11 cellular contexts compared by ENCODE assay signal in the genomic region with DNA sequence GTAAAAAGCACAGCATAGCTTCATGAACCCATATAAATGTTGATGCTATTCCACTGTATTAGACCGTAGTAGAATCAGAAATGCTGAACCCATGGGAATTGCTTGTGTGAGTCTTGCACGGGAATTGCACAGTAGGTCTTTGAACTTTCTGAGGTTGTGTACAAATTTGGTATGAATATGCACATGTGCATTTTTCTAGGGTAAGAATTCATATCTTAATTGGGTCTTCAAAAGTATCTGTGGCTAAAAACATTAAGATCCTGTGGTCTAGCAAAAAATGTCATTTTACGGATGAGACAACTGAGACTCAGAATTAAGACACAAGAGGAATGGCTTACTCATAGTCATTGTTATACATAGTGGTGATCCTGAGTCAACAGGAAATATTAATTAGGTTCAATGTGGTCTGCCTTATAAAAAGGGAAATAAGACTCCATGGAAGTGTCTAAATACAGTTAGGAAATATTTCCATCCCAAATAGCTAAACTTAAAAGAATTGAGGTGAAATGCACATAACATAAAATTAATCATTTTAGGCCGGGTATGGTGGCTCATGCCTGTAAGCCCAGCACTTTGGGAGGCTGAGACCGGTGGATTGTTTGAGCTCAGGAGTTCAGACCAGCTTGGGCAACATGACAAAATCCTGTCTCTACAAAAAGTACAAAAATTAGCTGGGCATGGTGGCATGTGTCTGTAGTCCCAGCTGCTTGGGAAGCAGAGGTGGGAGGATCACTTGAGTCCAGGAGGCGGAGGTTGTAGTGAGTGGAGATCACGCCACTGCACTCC. TPM values are rescaled to one million over a fixed set of nuclear protein-coding genes. Genes with fewer than 3 reads are reported as not detected.
A peak's percentile ranks its signal among the peaks of the same experiment; 100 is the strongest.
DNase-seq lines count a peak whose midpoint lies in the region; ATAC-seq and TF ChIP-seq lines count a peak whose summit lies in the region.
"Had no signal": no experiment of that assay in that cellular context is flagged by ENCODE, and none has a peak within 500 bp of the region (broad histone marks: within the 10 kb centered on the region; RNA-seq: fewer than 3 reads in every experiment).

No MANE protein-coding gene starts in this region.

- intact Hi-C loops in cardiac septum (cut with DNase I) = no loop called here

- H3K27ac Mint-ChIP-seq in stimulated activated naive CD8-positive, alpha-beta T cell treated with anti-CD3 and anti-CD28 coated beads, Interleukin-15, amount 100 ng/mL, for 72 hours = no peak overlapping the region

- no peaks in the 10 kb centered on the region for H3K9me3 Mint-ChIP-seq in stimulated activated naive CD8-positive, alpha-beta T cell treated with anti-CD3 and anti-CD28 coated beads, Interleukin-15, amount 100 ng/mL, for 72 hours

- no peaks in the 10 kb centered on the region for H3K27me3 ChIP-seq in cardiac muscle cell
- H3K27me3 ChIP-seq: sigmoid colon, testis had no signal

- no peaks in the 10 kb centered on the region for H3K27me3 Mint-ChIP-seq in stimulated activated naive CD8-positive, alpha-beta T cell treated with anti-CD3 and anti-CD28 coated beads, Interleukin-15, amount 100 ng/mL, for 72 hours

- peaks cover 38% of the 10 kb centered on the region for H3K4me1 Mint-ChIP-seq in stimulated activated naive CD8-positive, alpha-beta T cell treated with anti-CD3 and anti-CD28 coated beads, Interleukin-15, amount 100 ng/mL, for 72 hours

- H3K4me1 ChIP-seq in cardiac muscle cell (ENCODE audit: low read depth) = no peaks in the 10 kb centered on the region

- no peaks in the 10 kb centered on the region for H3K36me3 ChIP-seq in cardiac muscle cell
- H3K36me3 ChIP-seq: sigmoid colon had no signal

- DNase-seq in cardiac muscle cell (ENCODE audit: low read depth in 1 of 2, low spot score in 1 of 2) (peak in 1 of 2 donors; percentile 51), cardiac septum (ENCODE audit: low spot score) (no peak), SIG-M5 treated with dmso at 0.1 percent for 504 hours (lab: John Stamatoyannopoulos, UW; ENCODE audit: unreplicated experiment) (peak; percentile 22), fibroblast of mammary gland (ENCODE audit: low read depth) (peak; percentile 84), hypothalamus (lab: John Stamatoyannopoulos, UW) (no peak)
- no peak for DNase-seq in stimulated activated naive CD8-positive, alpha-beta T cell treated with anti-CD3 and anti-CD28 coated beads, Interleukin-15, amount 100 ng/mL, for 72 hours
- DNase-seq in activated effector memory CD4-positive, alpha-beta T cell treated with Interleukin-2 at 50 U/mL for 16 hours = no peak
- no peak for DNase-seq in central memory CD4-positive, alpha-beta T cell
- DNase-seq: SHP77 treated with DMSO at 0.1 percent for 48 hours, sigmoid colon, testis had no signal

- no peak overlapping the region for H3K4me3 Mint-ChIP-seq in stimulated activated naive CD8-positive, alpha-beta T cell treated with anti-CD3 and anti-CD28 coated beads, Interleukin-15, amount 100 ng/mL, for 72 hours

- peak; percentile 75 for ATAC-seq in stimulated activated naive CD8-positive, alpha-beta T cell treated with anti-CD3 and anti-CD28 coated beads, Interleukin-15, amount 100 ng/mL, for 72 hours

- H3K9me3 ChIP-seq in cardiac muscle cell (ENCODE audit: low read depth) = no peaks in the 10 kb centered on the region
- H3K9me3 ChIP-seq: sigmoid colon, testis had no signal

- H3K4me3 ChIP-seq in cardiac muscle cell = no peak overlapping the region
- H3K4me3 ChIP-seq in fibroblast of mammary gland (ENCODE audit: control insufficient read depth, low read depth, low read length) = no peak overlapping the region
- H3K4me3 ChIP-seq: sigmoid colon, testis had no signal

- TF ChIP-seq CTCF in cardiac muscle cell (IDR thresholded peaks at IDR 0.05; ENCODE audit: low read depth, low read length) (no peak), fibroblast of mammary gland (conservative IDR thresholded peaks at IDR 0.05; ENCODE audit: control insufficient read depth, insufficient read depth, low read depth, low read length) (no peak)

- peak overlapping the region; percentile 60 for H3K27ac ChIP-seq in cardiac muscle cell

RNA-seq across cellular contexts. Expression of gene TAOK1, which starts 22.8 kb away (rescaled TPM):
- total RNA-seq in cardiac muscle cell (35.0 and 43.1 TPM in 2 replicates), cardiac septum (64.8 TPM)
- 5.8 and 8.0 TPM in 2 replicates for polyA plus RNA-seq in cardiac muscle cell

Comparison
In these comparisons a context has a peak if more than half of its experiments do, and no peak if none do; other contexts are left out.
1. DNase-seq: peak in SIG-M5 treated with dmso at 0.1 percent for 504 hours (single experiment) and fibroblast of mammary gland (single experiment); none in cardiac septum (single experiment), stimulated activated naive CD8-positive, alpha-beta T cell treated with anti-CD3 and anti-CD28 coated beads, Interleukin-15, amount 100 ng/mL, for 72 hours (0 of 2), hypothalamus (0 of 51), activated effector memory CD4-positive, alpha-beta T cell treated with Interleukin-2 at 50 U/mL for 16 hours (single experiment) and central memory CD4-positive, alpha-beta T cell (single experiment).